Comparison of ENCODE assay signal across 8 cellular contexts in genomic region chr5:146565764-146566163, GRCh38. TPM values are rescaled to one million over a fixed set of nuclear protein-coding genes. Genes with fewer than 3 reads are reported as not detected.
DNase-seq lines count a peak whose midpoint lies in the region; ATAC-seq, FAIRE-seq and TF ChIP-seq lines count a peak whose summit lies in the region.

No MANE protein-coding gene starts in this region.

- peaks cover 5% of the 10 kb centered on the region for H3K4me1 ChIP-seq in body of pancreas
- H3K4me1 ChIP-seq in kidney (ENCODE audit: control insufficient read depth in 1 of 2, insufficient read depth in 1 of 2, low read depth in 1 of 2, low read length in 2 of 2), result no peaks in the 10 kb centered on the region

- POLR2A ChIA-PET in AG04449 (lab: Yijun Ruan, JAX), result no interaction called here

- H3K9ac ChIP-seq in kidney (ENCODE audit: low read length in 2 of 2), result no peak overlapping the region

- no peak for FAIRE-seq in kidney (lab: Jason Lieb, UNC)

- no peak for TF ChIP-seq POLR2A in body of pancreas (IDR thresholded peaks at IDR 0.05)

- peak; percentile 94 for ATAC-seq in GM18502 (IDR thresholded peaks at IDR 0.05; ENCODE audit: poor library complexity, unreplicated experiment)
- peak; percentile 98 for ATAC-seq in HG02852 (IDR thresholded peaks at IDR 0.05; ENCODE audit: unreplicated experiment)
- peak; percentile 69 for ATAC-seq in body of pancreas

- 9 to 10% methylated on average over 7 of the region's 7 CpGs for WGBS in body of pancreas, 2 donors

- CTCF ChIA-PET in AG04449 (lab: Yijun Ruan, JAX), result interaction anchor here (0.9 to 1.5 kb wide), 4 partner anchors 9 to 401 kb away, joined by 3 to 4 read pairs (median 3); no protein-coding TSS in a partner anchor

- intact Hi-C loops in body of pancreas (cut with DNase I) (no loop called here), kidney (cut with DNase I) (no loop called here)

- H3K9me3 ChIP-seq in body of pancreas, result no peaks in the 10 kb centered on the region
- H3K9me3 ChIP-seq in kidney (ENCODE audit: control insufficient read depth in 1 of 2, low read length in 2 of 2), result no peaks in the 10 kb centered on the region

- no peaks in the 10 kb centered on the region for H3K27me3 ChIP-seq in body of pancreas

- H3K36me3 ChIP-seq in body of pancreas (replicated peaks in 1 of 2; ENCODE audit: insufficient read depth in 1 of 2, low read depth in 2 of 2) (no peaks in the 10 kb centered on the region), kidney (ENCODE audit: control insufficient read depth in 1 of 2, insufficient read depth in 2 of 2, low read length in 2 of 2) (no peaks in the 10 kb centered on the region)

- H3K4me3 ChIP-seq in AG04449 (ENCODE audit: low read depth, low read length), result no peak overlapping the region
- no peak overlapping the region for H3K4me3 ChIP-seq in body of pancreas
- H3K4me3 ChIP-seq in kidney (ENCODE audit: low read length in 2 of 2), result peak overlapping the region in 1 of 2 donors; percentile 30

- TF ChIP-seq CTCF in AG04449 (IDR thresholded peaks at IDR 0.05; ENCODE audit: insufficient read depth, low read length, missing control alignments) (peak; percentile 55), body of pancreas (IDR thresholded peaks at IDR 0.05) (peak in 6 of 7 experiments; percentile 52 to 76 (median 63)), kidney (IDR thresholded peaks at IDR 0.05; ENCODE audit: borderline replicate concordance, extremely low read depth, insufficient read depth) (peak; percentile 62)

- DNase-seq in AG04449 (ENCODE audit: low read depth, low spot score) (no peak), NCI-H128 (lab: John Stamatoyannopoulos, UW; ENCODE audit: unreplicated experiment) (peak; percentile 5), SW480 (ENCODE audit: low spot score) (peak; percentile 58), body of pancreas (peak; percentile 50 to 63 (median 58)), kidney (no peak)
- DNase-seq in stimulated activated CD4-positive, alpha-beta T cell treated with anti-CD3 and anti-CD28 coated beads, TNF-alpha, amount 100 ng/mL, for 24 hours (ENCODE audit: low read depth in 3 of 3), result peak; percentile 8 to 32 (median 12)

- H3K27ac ChIP-seq in body of pancreas (no peak overlapping the region), kidney (ENCODE audit: low read depth in 2 of 2, low read length in 2 of 2) (no peak overlapping the region)

RNA-seq across cellular contexts. Expression of gene GPR151, which starts 49.8 kb away (rescaled TPM):
- total RNA-seq in body of pancreas, result not detected
- not detected for total RNA-seq in kidney
- polyA plus RNA-seq in kidney (ENCODE audit: insufficient read depth, low read depth, low replicate concordance), result not detected

Comparison
In these comparisons a context has a peak if more than half of its experiments do, and no peak if none do; other contexts are left out.
1. DNase-seq: peak in NCI-H128 (single experiment), SW480 (single experiment), body of pancreas (4 of 4) and stimulated activated CD4-positive, alpha-beta T cell treated with anti-CD3 and anti-CD28 coated beads, TNF-alpha, amount 100 ng/mL, for 24 hours (3 of 3); none in AG04449 (single experiment) and kidney (single experiment).
2. Peak in every context shown above with its lines, with median percentiles within 50 percentile points of each other: CTCF ChIP-seq and ATAC-seq.